In genomic region chr5:6110441-6111005, GRCh38 we compare ENCODE assay signal across 9 cellular contexts.
"Had no signal": no experiment of that assay in that cellular context is flagged by ENCODE, and none has a peak within 500 bp of the region (broad histone marks: within the 10 kb centered on the region; RNA-seq: fewer than 3 reads in every experiment).

No MANE protein-coding gene starts in this region.

- H3K9me3 Mint-ChIP-seq: GM23338, H9 had no signal

- H2AFZ ChIP-seq: GM23248, GM23338 had no signal

- H3K4me3 ChIP-seq: GM23248, GM23338, HAP-1 had no signal

- DNase-seq: GM23248, GOT3, H7, H9, HCEC 1CT, HFFc6 had no signal

- H3K27ac Mint-ChIP-seq: GM23338, HFFc6 had no signal

- H3K4me2 ChIP-seq: GM23338 had no signal

- H3K27ac ChIP-seq: GM23248 had no signal

- H3K9ac ChIP-seq: GM23248 had no signal

- H3K36me3 ChIP-seq: HAP-1 had no signal

- H3K4me1 ChIP-seq: HAP-1 had no signal

- H3K4me3 Mint-ChIP-seq: GM23338, H9, HFFc6 had no signal

- H3K9me3 ChIP-seq: HAP-1 had no signal

- FAIRE-seq: H54 had no signal
